ENCODE assay signal across 32 cellular contexts in the genomic region with DNA sequence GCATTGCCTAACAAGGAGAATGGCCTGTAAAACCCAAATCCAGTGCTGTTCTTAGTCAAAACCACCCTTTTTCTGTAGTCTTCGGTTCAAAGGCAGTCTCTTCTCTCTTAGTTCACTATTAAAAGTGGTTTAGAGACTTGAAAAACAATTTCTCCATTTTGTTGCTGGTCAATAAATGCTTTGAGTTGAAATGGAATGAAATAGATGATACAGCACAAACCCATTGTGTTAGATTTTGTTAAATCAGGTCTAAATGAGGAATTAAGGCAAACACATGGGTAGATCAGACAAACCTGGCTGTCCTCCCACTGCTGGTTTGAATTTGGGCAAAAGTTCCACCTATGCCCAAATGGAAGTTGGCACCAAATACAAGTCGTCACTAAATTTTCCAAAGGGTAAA.
"Had no signal": no experiment of that assay in that cellular context is flagged by ENCODE, and none has a peak within 500 bp of the region (broad histone marks: within the 10 kb centered on the region; RNA-seq: fewer than 3 reads in every experiment).

No MANE protein-coding gene starts in this region.

- FAIRE-seq: bronchial epithelial cell had no signal

- H3K36me3 ChIP-seq: ascending aorta, cardiac muscle cell, WERI-Rb-1 had no signal

- H3K4me3 ChIP-seq: ascending aorta, cardiac muscle cell had no signal

- H3K4me1 ChIP-seq: ascending aorta had no signal

- DNase-seq: activated CD4-positive, alpha-beta memory T cell treated with anti-CD3 and anti-CD28 coated beads, Interleukin-2, amount 10 ng/mL, durations not matched to agents 7 days and 5 days; activated CD4-positive, alpha-beta T cell treated with anti-CD3 and anti-CD28 coated beads for 1 hour; activated CD4-positive, alpha-beta T cell treated with anti-CD3 and anti-CD28 coated beads for 36 hours; activated CD4-positive, alpha-beta T cell treated with anti-CD3 and anti-CD28 coated beads for 48 hours; activated CD4-positive, alpha-beta T cell treated with anti-CD3 and anti-CD28 coated beads, Interleukin-2, amount 10 ng/mL, durations not matched to agents 7 days and 5 days; activated CD4-positive, alpha-beta T cell treated with anti-CD3 and anti-CD28 coated beads, Interleukin-2, amount 50 U/mL, for 48 hours; activated CD4-positive, CD25-positive, alpha-beta regulatory T cell; activated CD8-positive, alpha-beta memory T cell treated with anti-CD3 and anti-CD28 coated beads for 24 hours; activated CD8-positive, alpha-beta memory T cell treated with anti-CD3 and anti-CD28 coated beads, Interleukin-2, amount 10 ng/mL, durations not matched to agents 7 days and 5 days; activated CD8-positive, alpha-beta memory T cell treated with anti-CD3 and anti-CD28 coated beads, Interleukin-2, amount 50 U/mL, for 48 hours; activated CD8-positive, alpha-beta T cell treated with anti-CD3 and anti-CD28 coated beads, Interleukin-2, amount 10 ng/mL, durations not matched to agents 7 days and 5 days; activated effector memory CD4-positive, alpha-beta T cell treated with Interleukin-2 at 50 U/mL for 16 hours; activated gamma-delta T cell; activated naive CD4-positive, alpha-beta T cell treated with anti-CD3 and anti-CD28 coated beads, Interleukin-2, amount 10 ng/mL, durations not matched to agents 7 days and 5 days; activated naive CD4-positive, alpha-beta T cell treated with Interleukin-2 at 50 U/mL for 16 hours; activated naive CD8-positive, alpha-beta T cell treated with anti-CD3 and anti-CD28 coated beads, Interleukin-2, amount 10 ng/mL, durations not matched to agents 7 days and 5 days; activated naive CD8-positive, alpha-beta T cell treated with anti-CD3 and anti-CD28 coated beads, Interleukin-2, amount 50 U/mL, for 24 hours; activated T-cell treated with anti-CD3 and anti-CD28 coated beads, Interleukin-2, amount 50 U/mL, for 24 hours; activated T-cell treated with anti-CD3 and anti-CD28 coated beads, Interleukin-2, amount 50 U/mL, for 48 hours; amygdala; anterior cingulate cortex; caudate nucleus; cerebellar nuclear complex; T-helper 1 cell; T-helper 2 cell; T-helper 9 cell; WERI-Rb-1 had no signal

- ATAC-seq: activated CD4-positive, alpha-beta T cell treated with anti-CD3 and anti-CD28 coated beads for 36 hours; activated CD4-positive, CD25-positive, alpha-beta regulatory T cell treated with anti-CD3 and anti-CD28 coated beads, Interleukin-2, amount 50 U/mL, for 24 hours; activated CD8-positive, alpha-beta memory T cell treated with anti-CD3 and anti-CD28 coated beads, Interleukin-2, amount 10 ng/mL, durations not matched to agents 7 days and 5 days; activated CD8-positive, alpha-beta T cell treated with anti-CD3 and anti-CD28 coated beads, Interleukin-2, amount 10 ng/mL, durations not matched to agents 7 days and 5 days; activated naive CD8-positive, alpha-beta T cell treated with anti-CD3 and anti-CD28 coated beads, Interleukin-2, amount 50 U/mL, for 24 hours; WTC11 had no signal

- H3K9me3 ChIP-seq: ascending aorta had no signal

- H3K27ac ChIP-seq: ascending aorta, cardiac muscle cell, WERI-Rb-1 had no signal

- H3K27me3 ChIP-seq: ascending aorta, cardiac muscle cell had no signal
